15 cellular contexts compared by ENCODE assay signal in the genomic region with DNA sequence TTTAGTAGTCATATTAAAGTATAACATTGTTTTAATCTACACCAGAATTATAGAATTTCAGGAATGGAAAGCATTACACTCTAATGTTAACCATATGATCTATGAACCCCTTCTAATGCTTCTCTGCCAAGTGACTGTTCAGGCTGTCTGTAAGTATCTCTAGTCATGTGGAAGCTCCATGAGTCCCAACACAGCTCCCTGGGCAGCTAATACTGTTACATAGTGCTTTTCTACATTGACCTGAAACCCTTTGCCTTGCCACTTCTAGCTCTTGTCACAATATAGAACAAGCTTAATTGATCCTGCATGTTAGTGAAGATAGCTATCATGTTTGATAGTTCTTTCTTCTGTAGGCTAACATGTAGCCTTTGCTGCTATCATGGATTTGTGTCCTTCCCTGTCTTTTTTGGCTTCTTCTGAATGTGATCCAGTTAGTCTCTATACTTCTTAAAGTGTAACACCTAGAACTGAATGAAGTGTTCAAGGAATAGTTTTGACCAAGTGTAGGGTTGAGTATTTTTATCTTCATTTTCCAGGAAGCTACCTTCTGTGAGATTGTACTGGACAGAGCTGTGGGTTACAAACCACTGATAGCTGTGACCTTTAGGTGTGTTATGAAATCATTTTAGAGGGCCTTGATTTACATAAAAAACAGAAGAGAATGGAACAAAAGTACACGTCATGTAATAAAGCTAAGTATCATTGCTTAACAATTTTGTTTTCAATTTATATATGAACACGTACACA. TPM values are rescaled to one million over a fixed set of nuclear protein-coding genes. Genes with fewer than 3 reads are reported as not detected.
DNase-seq lines count a peak whose midpoint lies in the region; ATAC-seq, FAIRE-seq and TF ChIP-seq lines count a peak whose summit lies in the region.
"Had no signal": no experiment of that assay in that cellular context is flagged by ENCODE, and none has a peak within 500 bp of the region (broad histone marks: within the 10 kb centered on the region; RNA-seq: fewer than 3 reads in every experiment).

No MANE protein-coding gene starts in this region.

- ATAC-seq in activated CD4-positive, CD25-positive, alpha-beta regulatory T cell treated with anti-CD3 and anti-CD28 coated beads, Interleukin-2, amount 50 U/mL, for 24 hours, result peak; percentile 83 to 88
- ATAC-seq in left lung, result peak; percentile 31
- ATAC-seq: GM23338 had no signal

- H3K27me3 ChIP-seq in adrenal gland, result no peaks in the 10 kb centered on the region
- H3K27me3 ChIP-seq in left lung, result no peaks in the 10 kb centered on the region
- H3K27me3 ChIP-seq in tibial artery, result no peaks in the 10 kb centered on the region
- H3K27me3 ChIP-seq: testis had no signal

- H3K9me3 ChIP-seq in adrenal gland (replicated peaks in 1 of 3) (no peaks in the 10 kb centered on the region), left lung (no peaks in the 10 kb centered on the region), tibial artery (no peaks in the 10 kb centered on the region)
- H3K9me3 ChIP-seq: testis had no signal

- no peak for DNase-seq in activated CD4-positive, CD25-positive, alpha-beta regulatory T cell (lab: John Stamatoyannopoulos, UW)
- DNase-seq in adrenal gland (no peak), left lung (no peak), tibial artery (no peak), pons (ENCODE audit: low spot score) (no peak), HTR-8/SVneo (ENCODE audit: insufficient read length, low spot score) (no peak), HPDE6-E6E7 (ENCODE audit: extremely low spot score) (no peak)
- DNase-seq: DMS153; effector memory CD4-positive, alpha-beta T cell; NCI-H1048; NCI-H446 treated with DMSO at 0.1 percent for 48 hours; testis had no signal

- TF ChIP-seq POLR2A in adrenal gland (IDR thresholded peaks at IDR 0.05), result no peak

- H3K27ac ChIP-seq in adrenal gland (peak overlapping the region; percentile 63 to 89 (median 80)), left lung (peak overlapping the region in 1 of 2 donors; percentile 10), tibial artery (peak overlapping the region; percentile 70 to 77)

- H3K4me3 ChIP-seq in adrenal gland (no peak overlapping the region), left lung (no peak overlapping the region), tibial artery (no peak overlapping the region)
- H3K4me3 ChIP-seq: GM23338, testis had no signal

- WGBS in adrenal gland, 4 donors, result 52 to 63% (median 61%) methylated on average over 2 of the region's 2 CpGs

- no peak for TF ChIP-seq CTCF in adrenal gland (IDR thresholded peaks at IDR 0.05)
- no peak for TF ChIP-seq CTCF in left lung (IDR thresholded peaks at IDR 0.05)
- no peak for TF ChIP-seq CTCF in tibial artery (IDR thresholded peaks at IDR 0.05)

- no peaks in the 10 kb centered on the region for H3K36me3 ChIP-seq in adrenal gland (replicated peaks in 1 of 2)
- H3K36me3 ChIP-seq in left lung, result no peaks in the 10 kb centered on the region
- peaks cover 0 to 4% (median 0%) of the 10 kb centered on the region in 3 donors for H3K36me3 ChIP-seq in tibial artery

- intact Hi-C loops in adrenal gland (cut with DNase I) (no loop called here), left lung (cut with DNase I) (no loop called here), tibial artery (cut with DNase I; ENCODE audit: low total_unique reads) (no loop called here)

- H3K4me1 ChIP-seq in adrenal gland (replicated peaks in 1 of 2), result peaks cover 44 to 83% of the 10 kb centered on the region in 2 donors
- H3K4me1 ChIP-seq in left lung, result peaks cover 14 to 30% of the 10 kb centered on the region in 2 donors
- H3K4me1 ChIP-seq in tibial artery, result peaks cover 0 to 34% (median 20%) of the 10 kb centered on the region in 4 donors
- H3K4me1 ChIP-seq: testis had no signal

- FAIRE-seq in HTR-8/SVneo (lab: Jason Lieb, UNC), result no peak
- FAIRE-seq: RCC 7860 had no signal

RNA-seq across cellular contexts. Expression of a gene that starts 23.7 kb away (rescaled TPM):
- 100 to 1,000 TPM; 284 to 925 (median 405) TPM for total RNA-seq in adrenal gland
- polyA plus RNA-seq in adrenal gland, result 100 to 1,000 TPM; 150 to 323 (median 279) TPM
- 10 to 100 TPM; 42.5 to 49.2 TPM for total RNA-seq in left lung

RNA-seq across cellular contexts. Expression of a gene that starts 24.0 kb away (rescaled TPM):
- total RNA-seq in adrenal gland, result 10 to 100 TPM; 11.1 to 54.4 (median 30.1) TPM
- polyA plus RNA-seq in adrenal gland, result 10 to 100 TPM; 14.6 to 20.3 (median 19.1) TPM
- 1 to 10 TPM; 2.3 to 4.0 TPM for total RNA-seq in left lung

Comparison
In these comparisons a context has a peak if more than half of its experiments do, and no peak if none do; other contexts are left out.
1. RNA of a gene that starts 23.7 kb away (total RNA-seq): 284 to 925 TPM in adrenal gland; 42.5 to 49.2 TPM in left lung; every median in the first group is over 4 times any median in the second.